ENCODE assay signal across 8 cellular contexts in the genomic region with DNA sequence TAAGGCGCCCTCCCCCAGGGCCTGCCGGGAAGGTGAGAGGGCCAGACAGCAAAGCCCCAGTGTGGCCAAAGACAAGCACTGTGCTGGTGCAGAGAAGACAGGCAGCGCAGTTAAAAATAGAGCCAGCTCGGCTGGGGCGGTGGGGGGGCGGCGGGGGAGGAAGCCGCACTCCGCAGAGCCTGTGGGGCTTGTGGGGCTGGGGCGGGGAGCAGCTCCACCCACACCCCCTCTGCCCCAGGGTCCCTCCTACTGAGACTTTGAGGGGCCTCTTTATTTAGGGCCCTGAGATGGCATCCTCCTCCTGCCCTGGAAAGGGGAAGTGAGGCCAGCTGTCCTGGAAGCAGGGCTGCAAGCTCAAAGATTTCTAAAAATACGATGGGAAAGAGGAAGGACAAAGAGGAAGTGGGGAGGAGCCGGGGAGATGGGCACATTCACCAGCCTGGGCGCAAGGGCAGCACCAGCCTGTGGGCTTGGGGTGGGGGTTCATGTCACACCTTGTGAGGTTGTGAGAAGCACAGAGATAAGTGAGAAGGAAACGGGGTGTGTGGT. TPM values are rescaled to one million over a fixed set of nuclear protein-coding genes. Genes with fewer than 3 reads are reported as not detected.
DNase-seq lines count a peak whose midpoint lies in the region; ATAC-seq and TF ChIP-seq lines count a peak whose summit lies in the region.

No MANE protein-coding gene starts in this region.

- H3K79me1 ChIP-seq in mesenchymal stem cell (replicated peaks; ENCODE audit: low read length, poor library complexity, severe bottlenecking), result no peaks in the 10 kb centered on the region

- CTCF ChIA-PET in activated naive CD4-positive, alpha-beta T cell treated with anti-CD3 and anti-CD28 coated beads for 36 hours (lab: Charles Lee), result interaction anchor here (1.1 to 2.6 kb wide), 2 partner anchors 25 to 43 kb away, joined by 3 to 9 read pairs; no protein-coding TSS in a partner anchor

- no peak overlapping the region for H2AK5ac ChIP-seq in mesenchymal stem cell (ENCODE audit: low read length, severe bottlenecking)

- peak overlapping the region; percentile 97 for H3K27ac Mint-ChIP-seq in activated naive CD4-positive, alpha-beta T cell treated with anti-CD3 and anti-CD28 coated beads for 36 hours
- no peak overlapping the region for H3K27ac Mint-ChIP-seq in osteocyte (ENCODE audit: unreplicated experiment)
- no peak overlapping the region for H3K27ac Mint-ChIP-seq in HFFc6

- H3K27me3 ChIP-seq in mesenchymal stem cell (ENCODE audit: control insufficient read depth in 1 of 2, insufficient read depth in 1 of 2, low read length in 2 of 2), result peaks cover 0 to 44% of the 10 kb centered on the region in 2 experiments

- H3K9me3 ChIP-seq in mesenchymal stem cell (ENCODE audit: control insufficient read depth, low read length), result peaks cover 5% of the 10 kb centered on the region

- H3K27ac ChIP-seq in mesenchymal stem cell (ENCODE audit: low read length, poor library complexity, severe bottlenecking), result no peak overlapping the region

- H3K4me1 ChIP-seq in mesenchymal stem cell (ENCODE audit: control insufficient read depth, insufficient read depth, low read depth, low read length), result peaks cover 10% of the 10 kb centered on the region

- peak overlapping the region; percentile 80 for H2BK15ac ChIP-seq in mesenchymal stem cell (ENCODE audit: low read depth, poor library complexity, severe bottlenecking)

- no peak for TF ChIP-seq CTCF in osteocyte (IDR thresholded peaks at IDR 0.05)
- no peak for TF ChIP-seq CTCF in HFFc6 (IDR thresholded peaks at IDR 0.05)

- H3K9me3 Mint-ChIP-seq in activated naive CD4-positive, alpha-beta T cell treated with anti-CD3 and anti-CD28 coated beads for 36 hours, result no peaks in the 10 kb centered on the region
- H3K9me3 Mint-ChIP-seq in osteocyte (ENCODE audit: unreplicated experiment) (no peaks in the 10 kb centered on the region), HFFc6 (no peaks in the 10 kb centered on the region)

- no peak overlapping the region for H2AFZ ChIP-seq in mesenchymal stem cell (ENCODE audit: low read depth, low read length)

- peak overlapping the region; percentile 90 for H4K91ac ChIP-seq in mesenchymal stem cell (ENCODE audit: low read length)

- peak overlapping the region; percentile 88 for H4K8ac ChIP-seq in mesenchymal stem cell (ENCODE audit: low read length)

- no peak overlapping the region for H3K4me2 ChIP-seq in mesenchymal stem cell (ENCODE audit: low read length, poor library complexity, severe bottlenecking)

- no peak overlapping the region for H3K23ac ChIP-seq in mesenchymal stem cell (ENCODE audit: low read length in 2 of 2)

- DNase-seq in MV-4-11 (lab: John Stamatoyannopoulos, UW), result peak; percentile 100
- peak; percentile 55 for DNase-seq in activated naive CD4-positive, alpha-beta T cell treated with anti-CD3 and anti-CD28 coated beads for 36 hours
- peak; percentile 20 for DNase-seq in mesenchymal stem cell
- no peak for DNase-seq in osteocyte (ENCODE audit: extremely low spot score, unreplicated experiment)
- no peak for DNase-seq in HFFc6

- no peaks in the 10 kb centered on the region for H3K27me3 Mint-ChIP-seq in activated naive CD4-positive, alpha-beta T cell treated with anti-CD3 and anti-CD28 coated beads for 36 hours (ENCODE audit: low read depth)
- H3K27me3 Mint-ChIP-seq in osteocyte (ENCODE audit: unreplicated experiment), result peaks cover 24% of the 10 kb centered on the region
- peaks cover 25% of the 10 kb centered on the region for H3K27me3 Mint-ChIP-seq in HFFc6 (ENCODE audit: insufficient read depth)

- peak overlapping the region; percentile 68 for H2BK120ac ChIP-seq in mesenchymal stem cell (ENCODE audit: low read depth, low read length)

- intact Hi-C loops in activated naive CD4-positive, alpha-beta T cell treated with anti-CD3 and anti-CD28 coated beads for 36 hours (cut with micrococcal nuclease), result no loop called here

- H3K4me3 ChIP-seq in GM08714 (ENCODE audit: low read length), result peak overlapping the region; percentile 40; the same call in 1 of the 2 replicates
- H3K4me3 ChIP-seq in mesenchymal stem cell (ENCODE audit: insufficient read depth in 1 of 2, low read depth in 1 of 2, low read length in 2 of 2), result no peak overlapping the region

- H3K36me3 Mint-ChIP-seq in activated naive CD4-positive, alpha-beta T cell treated with anti-CD3 and anti-CD28 coated beads for 36 hours (ENCODE audit: low read depth), result peaks cover 9% of the 10 kb centered on the region
- no peaks in the 10 kb centered on the region for H3K36me3 Mint-ChIP-seq in osteocyte (ENCODE audit: unreplicated experiment)
- no peaks in the 10 kb centered on the region for H3K36me3 Mint-ChIP-seq in HFFc6 (ENCODE audit: low read depth)

- ATAC-seq in HG02840 (IDR thresholded peaks at IDR 0.05; ENCODE audit: low FRiP score, unreplicated experiment) (no peak), HG03280 (IDR thresholded peaks at IDR 0.05; ENCODE audit: unreplicated experiment) (no peak)

- peaks cover 74% of the 10 kb centered on the region for H3K4me1 Mint-ChIP-seq in activated naive CD4-positive, alpha-beta T cell treated with anti-CD3 and anti-CD28 coated beads for 36 hours (ENCODE audit: low read depth)
- H3K4me1 Mint-ChIP-seq in osteocyte (ENCODE audit: unreplicated experiment) (peaks cover 11% of the 10 kb centered on the region), HFFc6 (ENCODE audit: low read depth) (peaks cover 12% of the 10 kb centered on the region)

- H3K36me3 ChIP-seq in mesenchymal stem cell (ENCODE audit: control insufficient read depth in 1 of 2, insufficient read depth in 2 of 2, low read depth in 1 of 2, low read length in 2 of 2), result no peaks in the 10 kb centered on the region

- H3K4ac ChIP-seq in mesenchymal stem cell (ENCODE audit: low read depth in 1 of 2, low read length in 2 of 2), result peak overlapping the region; percentile 47 to 73

- WGBS in mesenchymal stem cell, result 43% methylated on average over 12 of the region's 14 CpGs

- no peak overlapping the region for H3K9ac ChIP-seq in mesenchymal stem cell (ENCODE audit: low read length)

- H2BK12ac ChIP-seq in mesenchymal stem cell (ENCODE audit: low read length in 2 of 2), result peak overlapping the region; percentile 69 to 79

- no peak overlapping the region for H2BK5ac ChIP-seq in mesenchymal stem cell (ENCODE audit: low read depth, low read length, poor library complexity, severe bottlenecking)

- peak overlapping the region in 1 of 2 experiments; percentile 80 for H3K14ac ChIP-seq in mesenchymal stem cell (ENCODE audit: low read length in 2 of 2)

- H3K18ac ChIP-seq in mesenchymal stem cell (ENCODE audit: low read depth in 1 of 2, low read length in 2 of 2), result peak overlapping the region; percentile 69 to 71

- peak overlapping the region; percentile 85 for H3K4me3 Mint-ChIP-seq in activated naive CD4-positive, alpha-beta T cell treated with anti-CD3 and anti-CD28 coated beads for 36 hours
- H3K4me3 Mint-ChIP-seq in osteocyte (ENCODE audit: unreplicated experiment) (no peak overlapping the region), HFFc6 (no peak overlapping the region)

RNA-seq across cellular contexts. Expression of a gene that starts 2.6 kb away (rescaled TPM):
- total RNA-seq in activated naive CD4-positive, alpha-beta T cell treated with anti-CD3 and anti-CD28 coated beads for 36 hours, result 10 to 100 TPM; 30.5 to 34.0 TPM
- 0.65 TPM for polyA plus RNA-seq in mesenchymal stem cell (2013, experiment 1 of 2)
- polyA plus RNA-seq in mesenchymal stem cell (2013, experiment 2 of 2), result 0.41 TPM
- total RNA-seq in osteocyte, result not detected in 2 replicates
- under 1 TPM in 1 of 6 experiments, not detected in 5; 0.28 TPM for total RNA-seq in HFFc6 (2021; fragmentation: NEBNext Ultra II Directional; extraction: Animal tissue kit (Norgen Biotek cat#: 25700))

RNA-seq across cellular contexts. Expression of a gene that starts 40.8 kb away (rescaled TPM):
- 100 to 1,000 TPM; 728 to 759 TPM for total RNA-seq in activated naive CD4-positive, alpha-beta T cell treated with anti-CD3 and anti-CD28 coated beads for 36 hours
- 121 TPM for polyA plus RNA-seq in mesenchymal stem cell (2013, experiment 1 of 2)
- 117 TPM for polyA plus RNA-seq in mesenchymal stem cell (2013, experiment 2 of 2)
- total RNA-seq in osteocyte, result not detected in 2 replicates
- total RNA-seq in HFFc6 (2021; fragmentation: NEBNext Ultra II Directional; extraction: Animal tissue kit (Norgen Biotek cat#: 25700)), result 10 to 100 TPM; 29.9 to 57.2 (median 53.5) TPM

Comparison
In these comparisons a context has a peak if more than half of its experiments do, and no peak if none do; other contexts are left out.
1. DNase-seq: peak in MV-4-11 (single experiment), activated naive CD4-positive, alpha-beta T cell treated with anti-CD3 and anti-CD28 coated beads for 36 hours (single experiment) and mesenchymal stem cell (single experiment); none in osteocyte (single experiment) and HFFc6 (single experiment).
2. RNA of a gene that starts 2.6 kb away (total RNA-seq): 30.5 to 34.0 TPM in activated naive CD4-positive, alpha-beta T cell treated with anti-CD3 and anti-CD28 coated beads for 36 hours; not detected in osteocyte and 0.28 TPM in HFFc6; every median in the first group is over 10 times any median in the second.
3. RNA of a gene that starts 40.8 kb away (total RNA-seq): 728 to 759 TPM in activated naive CD4-positive, alpha-beta T cell treated with anti-CD3 and anti-CD28 coated beads for 36 hours and 29.9 to 57.2 TPM in HFFc6; not detected in osteocyte; every median in the first group is over 10 times any median in the second.